ENCODE assay signal across 3 cellular contexts in the genomic region with DNA sequence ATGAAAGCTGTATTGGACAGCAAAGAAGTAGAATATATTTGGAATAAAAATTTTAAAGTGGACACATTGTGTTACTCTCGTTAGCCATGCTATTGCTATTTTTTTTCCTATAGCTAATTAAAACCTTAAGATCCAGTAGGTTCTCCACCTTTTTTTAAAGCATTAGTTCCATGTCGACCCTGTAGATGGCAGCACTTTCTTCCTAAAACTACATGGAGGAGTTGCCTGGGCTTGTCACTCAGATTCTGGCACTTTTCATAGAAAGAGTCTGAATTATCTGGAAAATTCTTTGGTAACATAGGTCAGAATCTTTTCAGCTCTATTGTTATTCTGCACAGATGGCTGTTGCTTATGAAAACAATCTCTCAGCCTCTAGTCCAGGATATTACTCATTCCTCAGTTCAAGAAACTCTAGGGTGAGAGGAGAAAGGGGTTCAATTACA.
A peak's percentile ranks its signal among the peaks of the same experiment; 100 is the strongest.
TF ChIP-seq lines count a peak whose summit lies in the region.

No MANE protein-coding gene starts in this region.

TF ChIP-seq in HEK293T, 16 proteins besides CTCF, POLR2A, EP300 and RAD21 (continued from another document):
- no peak for TF ChIP-seq BHLHE40 (IDR thresholded peaks at IDR 0.05; ENCODE audit: borderline replicate concordance)

TF ChIP-seq in SK-N-SH, 30 proteins besides CTCF, POLR2A, EP300 and RAD21:
- TF ChIP-seq, protein P1, sequence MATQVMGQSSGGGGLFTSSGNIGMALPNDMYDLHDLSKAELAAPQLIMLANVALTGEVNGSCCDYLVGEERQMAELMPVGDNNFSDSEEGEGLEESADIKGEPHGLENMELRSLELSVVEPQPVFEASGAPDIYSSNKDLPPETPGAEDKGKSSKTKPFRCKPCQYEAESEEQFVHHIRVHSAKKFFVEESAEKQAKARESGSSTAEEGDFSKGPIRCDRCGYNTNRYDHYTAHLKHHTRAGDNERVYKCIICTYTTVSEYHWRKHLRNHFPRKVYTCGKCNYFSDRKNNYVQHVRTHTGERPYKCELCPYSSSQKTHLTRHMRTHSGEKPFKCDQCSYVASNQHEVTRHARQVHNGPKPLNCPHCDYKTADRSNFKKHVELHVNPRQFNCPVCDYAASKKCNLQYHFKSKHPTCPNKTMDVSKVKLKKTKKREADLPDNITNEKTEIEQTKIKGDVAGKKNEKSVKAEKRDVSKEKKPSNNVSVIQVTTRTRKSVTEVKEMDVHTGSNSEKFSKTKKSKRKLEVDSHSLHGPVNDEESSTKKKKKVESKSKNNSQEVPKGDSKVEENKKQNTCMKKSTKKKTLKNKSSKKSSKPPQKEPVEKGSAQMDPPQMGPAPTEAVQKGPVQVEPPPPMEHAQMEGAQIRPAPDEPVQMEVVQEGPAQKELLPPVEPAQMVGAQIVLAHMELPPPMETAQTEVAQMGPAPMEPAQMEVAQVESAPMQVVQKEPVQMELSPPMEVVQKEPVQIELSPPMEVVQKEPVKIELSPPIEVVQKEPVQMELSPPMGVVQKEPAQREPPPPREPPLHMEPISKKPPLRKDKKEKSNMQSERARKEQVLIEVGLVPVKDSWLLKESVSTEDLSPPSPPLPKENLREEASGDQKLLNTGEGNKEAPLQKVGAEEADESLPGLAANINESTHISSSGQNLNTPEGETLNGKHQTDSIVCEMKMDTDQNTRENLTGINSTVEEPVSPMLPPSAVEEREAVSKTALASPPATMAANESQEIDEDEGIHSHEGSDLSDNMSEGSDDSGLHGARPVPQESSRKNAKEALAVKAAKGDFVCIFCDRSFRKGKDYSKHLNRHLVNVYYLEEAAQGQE (IDR thresholded peaks at IDR 0.05; ENCODE audit: low read depth, low read length), result no peak
- peak; percentile 33; the same call in 1 of the 2 replicates for TF ChIP-seq TCF12 (IDR thresholded peaks at IDR 0.05)
- TF ChIP-seq, protein P2, sequence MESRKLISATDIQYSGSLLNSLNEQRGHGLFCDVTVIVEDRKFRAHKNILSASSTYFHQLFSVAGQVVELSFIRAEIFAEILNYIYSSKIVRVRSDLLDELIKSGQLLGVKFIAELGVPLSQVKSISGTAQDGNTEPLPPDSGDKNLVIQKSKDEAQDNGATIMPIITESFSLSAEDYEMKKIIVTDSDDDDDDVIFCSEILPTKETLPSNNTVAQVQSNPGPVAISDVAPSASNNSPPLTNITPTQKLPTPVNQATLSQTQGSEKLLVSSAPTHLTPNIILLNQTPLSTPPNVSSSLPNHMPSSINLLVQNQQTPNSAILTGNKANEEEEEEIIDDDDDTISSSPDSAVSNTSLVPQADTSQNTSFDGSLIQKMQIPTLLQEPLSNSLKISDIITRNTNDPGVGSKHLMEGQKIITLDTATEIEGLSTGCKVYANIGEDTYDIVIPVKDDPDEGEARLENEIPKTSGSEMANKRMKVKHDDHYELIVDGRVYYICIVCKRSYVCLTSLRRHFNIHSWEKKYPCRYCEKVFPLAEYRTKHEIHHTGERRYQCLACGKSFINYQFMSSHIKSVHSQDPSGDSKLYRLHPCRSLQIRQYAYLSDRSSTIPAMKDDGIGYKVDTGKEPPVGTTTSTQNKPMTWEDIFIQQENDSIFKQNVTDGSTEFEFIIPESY (IDR thresholded peaks at IDR 0.05; ENCODE audit: borderline replicate concordance, low read depth), result no peak
- TF ChIP-seq SMC3 (IDR thresholded peaks at IDR 0.05; ENCODE audit: low read depth, low read length), result peak; percentile 49; the same call in 1 of the 2 replicates
- TF ChIP-seq FOSL2 (IDR thresholded peaks at IDR 0.05; ENCODE audit: borderline replicate concordance, low read depth), result no peak
- TF ChIP-seq, protein P3, sequence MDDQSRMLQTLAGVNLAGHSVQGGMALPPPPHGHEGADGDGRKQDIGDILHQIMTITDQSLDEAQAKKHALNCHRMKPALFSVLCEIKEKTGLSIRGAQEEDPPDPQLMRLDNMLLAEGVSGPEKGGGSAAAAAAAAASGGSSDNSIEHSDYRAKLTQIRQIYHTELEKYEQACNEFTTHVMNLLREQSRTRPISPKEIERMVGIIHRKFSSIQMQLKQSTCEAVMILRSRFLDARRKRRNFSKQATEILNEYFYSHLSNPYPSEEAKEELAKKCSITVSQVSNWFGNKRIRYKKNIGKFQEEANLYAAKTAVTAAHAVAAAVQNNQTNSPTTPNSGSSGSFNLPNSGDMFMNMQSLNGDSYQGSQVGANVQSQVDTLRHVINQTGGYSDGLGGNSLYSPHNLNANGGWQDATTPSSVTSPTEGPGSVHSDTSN (IDR thresholded peaks at IDR 0.05), result peak; percentile 75

TF ChIP-seq in liver, 16 proteins besides CTCF, POLR2A, EP300 and RAD21 (continued from another document):
- TF ChIP-seq, protein P1 (IDR thresholded peaks at IDR 0.05), result no peak
- no peak for TF ChIP-seq GABPA (IDR thresholded peaks at IDR 0.05 in 1 of 2, conservative IDR thresholded peaks at IDR 0.05 in 1 of 2)
- TF ChIP-seq JUND (IDR thresholded peaks at IDR 0.05), result no peak
- TF ChIP-seq, protein P2 (IDR thresholded peaks at IDR 0.05), result no peak
- TF ChIP-seq YY1 (IDR thresholded peaks at IDR 0.05), result no peak
- TF ChIP-seq HNF4G (IDR thresholded peaks at IDR 0.05), result no peak
- TF ChIP-seq, protein P4, sequence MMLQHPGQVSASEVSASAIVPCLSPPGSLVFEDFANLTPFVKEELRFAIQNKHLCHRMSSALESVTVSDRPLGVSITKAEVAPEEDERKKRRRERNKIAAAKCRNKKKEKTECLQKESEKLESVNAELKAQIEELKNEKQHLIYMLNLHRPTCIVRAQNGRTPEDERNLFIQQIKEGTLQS (IDR thresholded peaks at IDR 0.05), result no peak
